8 cellular contexts compared by ENCODE assay signal in genomic region chr4:85747871-85748491, GRCh38.
DNase-seq lines count a peak whose midpoint lies in the region; ATAC-seq and TF ChIP-seq lines count a peak whose summit lies in the region.

No MANE protein-coding gene starts in this region.

- no peaks in the 10 kb centered on the region for H3K9me3 ChIP-seq in body of pancreas

- peak; percentile 76 for TF ChIP-seq CTCF in HL-60 (IDR thresholded peaks at IDR 0.05; ENCODE audit: insufficient read depth, low read length)
- peak; percentile 69 to 94 (median 86) for TF ChIP-seq CTCF in body of pancreas (IDR thresholded peaks at IDR 0.05)

- H3K4me3 ChIP-seq in HL-60 (replicated peaks; ENCODE audit: insufficient read depth, low read length) (no peak overlapping the region), body of pancreas (no peak overlapping the region)

- H3K36me3 ChIP-seq in body of pancreas (replicated peaks in 1 of 2; ENCODE audit: insufficient read depth in 1 of 2, low read depth in 2 of 2) = no peaks in the 10 kb centered on the region

- intact Hi-C loops in body of pancreas (cut with DNase I) = no loop called here

- 37 to 38% methylated on average over 3 of the region's 3 CpGs for WGBS in body of pancreas, 2 donors

- ATAC-seq in GM21423 (IDR thresholded peaks at IDR 0.05; ENCODE audit: unreplicated experiment) (peak; percentile 63), body of pancreas (peak; percentile 86)

- peak; percentile 79 for DNase-seq in EH (ENCODE audit: low read depth)
- DNase-seq in HL-60 (ENCODE audit: low read depth in 1 of 2, low spot score in 1 of 2) = peak; percentile 37 to 59
- DNase-seq in NCI-H526 treated with DMSO at 0.1 percent for 48 hours (lab: John Stamatoyannopoulos, UW) = peak; percentile 15
- DNase-seq in body of pancreas = peak; percentile 52 to 80 (median 65)
- peak; percentile 53 for DNase-seq in iPS-NIHi7 (ENCODE audit: extremely low spot score)
- DNase-seq in superior temporal gyrus (ENCODE audit: extremely low spot score) = peak; percentile 93
- DNase-seq in stimulated activated CD4-positive, alpha-beta T cell treated with anti-CD3 and anti-CD28 coated beads, Interleukin-4, amount 100 ng/mL, for 4 hours = no peak

- H3K27me3 ChIP-seq in HL-60 (ENCODE audit: insufficient read depth, poor library complexity, severe bottlenecking) (no peaks in the 10 kb centered on the region), body of pancreas (no peaks in the 10 kb centered on the region)

- peaks cover 27% of the 10 kb centered on the region for H3K4me1 ChIP-seq in body of pancreas

- no peak for TF ChIP-seq POLR2A in body of pancreas (IDR thresholded peaks at IDR 0.05)

- H3K27ac ChIP-seq in HL-60 (replicated peaks) (no peak overlapping the region), body of pancreas (no peak overlapping the region)

Comparison
In these comparisons a context has a peak if more than half of its experiments do, and no peak if none do; other contexts are left out.
1. DNase-seq: peak in EH (single experiment), HL-60 (2 of 2), NCI-H526 treated with DMSO at 0.1 percent for 48 hours (single experiment), body of pancreas (4 of 4), iPS-NIHi7 (single experiment) and superior temporal gyrus (single experiment); none in stimulated activated CD4-positive, alpha-beta T cell treated with anti-CD3 and anti-CD28 coated beads, Interleukin-4, amount 100 ng/mL, for 4 hours (0 of 2).